In the genomic region with DNA sequence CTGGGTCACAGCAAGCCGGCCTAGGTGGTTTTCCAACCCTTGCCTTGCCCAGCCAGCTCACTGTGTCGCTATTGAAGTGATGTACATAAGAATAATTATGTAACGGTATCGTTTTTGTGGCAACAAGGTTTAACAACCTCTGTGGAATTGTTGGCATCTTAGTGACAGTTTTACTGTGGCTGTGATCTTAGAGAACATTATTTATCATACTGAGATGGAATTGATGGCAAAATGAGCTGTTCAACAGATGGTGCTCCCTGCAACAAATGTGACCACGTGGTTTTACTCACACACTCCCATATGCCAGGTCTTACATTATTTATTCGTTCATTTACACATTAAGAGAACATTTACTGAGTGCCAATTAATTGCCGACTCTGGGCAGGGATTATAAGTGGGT, we compare ENCODE assay signal across 16 cellular contexts.
DNase-seq lines count a peak whose midpoint lies in the region; ATAC-seq and TF ChIP-seq lines count a peak whose summit lies in the region.
"Had no signal": no experiment of that assay in that cellular context is flagged by ENCODE, and none has a peak within 500 bp of the region (broad histone marks: within the 10 kb centered on the region; RNA-seq: fewer than 3 reads in every experiment).

No MANE protein-coding gene starts in this region.

- POLR2A ChIA-PET in PC-9 (lab: Charles Lee; ENCODE audit: unreplicated experiment) = no interaction called here

- H3K27me3 ChIP-seq in rectal smooth muscle tissue (ENCODE audit: control insufficient read depth, insufficient read depth, low read length) (no peaks in the 10 kb centered on the region), PC-9 (ENCODE audit: insufficient read depth, low read depth) (no peaks in the 10 kb centered on the region)
- H3K27me3 ChIP-seq: SJCRH30 had no signal

- 0 out of 2 replicates have a peak, but pooled peaks cover 3% of the 10 kb centered on the region for H3F3A ChIP-seq in PC-9 (ENCODE audit: insufficient read depth, low read depth)

- no peaks in the 10 kb centered on the region for H4K20me1 ChIP-seq in PC-9 (ENCODE audit: insufficient read depth)

- peak; percentile 54 for DNase-seq in EH (ENCODE audit: low read depth)
- DNase-seq in NCI-H446 treated with DMSO at 0.1 percent for 48 hours (lab: John Stamatoyannopoulos, UW) = peak; percentile 19
- DNase-seq in cerebellum (ENCODE audit: low spot score) = peak; percentile 15
- DNase-seq in NCI-H774 (lab: John Stamatoyannopoulos, UW) = no peak
- DNase-seq in PC-9 = no peak
- DNase-seq: GF-D8, GOT3, NCI-H1105, NCI-H187 treated with DMSO at 0.1 percent for 48 hours, PC-3, SJCRH30 had no signal

- no peaks in the 10 kb centered on the region for H3K9me3 ChIP-seq in PC-9 (ENCODE audit: insufficient read depth, low read depth)
- H3K9me3 ChIP-seq: SJCRH30 had no signal

- H2AFZ ChIP-seq in PC-9 = no peak overlapping the region

- H3K4me3 ChIP-seq in rectal smooth muscle tissue (ENCODE audit: low read length) (no peak overlapping the region), PC-9 (no peak overlapping the region)
- H3K4me3 ChIP-seq: K562, SJCRH30 had no signal

- BruUV-seq in PC-9 (replicated peaks; lab: Mats Ljungman, UMichigan) = no TSS peak

- no peak overlapping the region for H3K9ac ChIP-seq in rectal smooth muscle tissue (ENCODE audit: low read length)

- H3K79me2 ChIP-seq in PC-9 (ENCODE audit: low read depth) = no peaks in the 10 kb centered on the region

- H3K9me2 ChIP-seq in PC-9 (ENCODE audit: insufficient read depth) = no peaks in the 10 kb centered on the region

- TF ChIP-seq CTCF in PC-9 (conservative IDR thresholded peaks at IDR 0.05) = no peak

- peak overlapping the region; percentile 37 for H3K27ac ChIP-seq in rectal smooth muscle tissue (ENCODE audit: low read depth, low read length)
- H3K27ac ChIP-seq in PC-9 = no peak overlapping the region
- H3K27ac ChIP-seq: SJCRH30 had no signal

- CTCF ChIA-PET in PC-9 (lab: Charles Lee) = no interaction called here

- no peak overlapping the region for H3K4me2 ChIP-seq in PC-9

- H3K36me3 ChIP-seq in rectal smooth muscle tissue (ENCODE audit: control insufficient read depth, insufficient read depth, low read length) (no peaks in the 10 kb centered on the region), PC-9 (ENCODE audit: low read depth) (no peaks in the 10 kb centered on the region)
- H3K36me3 ChIP-seq: SJCRH30 had no signal

- H3K4me1 ChIP-seq in rectal smooth muscle tissue (ENCODE audit: control insufficient read depth, insufficient read depth, low read length) = peaks cover 38% of the 10 kb centered on the region
- peaks cover 14% of the 10 kb centered on the region for H3K4me1 ChIP-seq in PC-9 (replicated peaks; ENCODE audit: insufficient read depth)

- intact Hi-C loops in PC-9 (cut with micrococcal nuclease; ENCODE audit: unreplicated experiment) = no loop called here

- no peak for ATAC-seq in HG03469 (IDR thresholded peaks at IDR 0.05; ENCODE audit: unreplicated experiment)
- ATAC-seq in HG02870 (IDR thresholded peaks at IDR 0.05; ENCODE audit: unreplicated experiment) = no peak
- ATAC-seq: HCT116, K562, PC-3 had no signal

Comparison
In these comparisons a context has a peak if more than half of its experiments do, and no peak if none do; other contexts are left out.
1. DNase-seq: peak in EH (single experiment), NCI-H446 treated with DMSO at 0.1 percent for 48 hours (single experiment) and cerebellum (single experiment); none in NCI-H774 (single experiment) and PC-9 (0 of 2).